ENCODE assay signal across 9 cellular contexts in genomic region chr6:5728726-5729434, GRCh38.
DNase-seq lines count a peak whose midpoint lies in the region; ATAC-seq, FAIRE-seq and TF ChIP-seq lines count a peak whose summit lies in the region.
"Had no signal": no experiment of that assay in that cellular context is flagged by ENCODE, and none has a peak within 500 bp of the region (broad histone marks: within the 10 kb centered on the region; RNA-seq: fewer than 3 reads in every experiment).

No MANE protein-coding gene starts in this region.

- no peaks in the 10 kb centered on the region for H3K27me3 ChIP-seq in bronchial epithelial cell (ENCODE audit: control insufficient read depth, insufficient read depth, low read length)
- H3K27me3 ChIP-seq in osteoblast (ENCODE audit: insufficient read depth, low read length): no peaks in the 10 kb centered on the region

- peak; percentile 50 for DNase-seq in HCEC 1CT
- DNase-seq in NCI-H2107 treated with DMSO at 0.1 percent for 48 hours (lab: John Stamatoyannopoulos, UW; ENCODE audit: unreplicated experiment): peak; percentile 60
- peak; percentile 94 for DNase-seq in bronchial epithelial cell (ENCODE audit: low read depth)
- DNase-seq in osteoblast (ENCODE audit: insufficient read length, low spot score, missing footprints): peak; percentile 76
- no peak for DNase-seq in iPS-NIHi7 (ENCODE audit: extremely low spot score)
- DNase-seq: caudate nucleus, nucleus accumbens had no signal

- no peaks in the 10 kb centered on the region for H3K79me2 ChIP-seq in osteoblast (ENCODE audit: insufficient read depth, low read length)

- no peak overlapping the region for H2AFZ ChIP-seq in osteoblast (ENCODE audit: low read length)

- no peaks in the 10 kb centered on the region for H3K9me3 ChIP-seq in osteoblast (ENCODE audit: low read depth, low read length)

- ATAC-seq in HG03571 (IDR thresholded peaks at IDR 0.05; ENCODE audit: unreplicated experiment) (no peak), GM21528 (IDR thresholded peaks at IDR 0.05; ENCODE audit: low FRiP score, unreplicated experiment) (no peak)

- H3K36me3 ChIP-seq in bronchial epithelial cell (ENCODE audit: control insufficient read depth, insufficient read depth, low read length) (no peaks in the 10 kb centered on the region), osteoblast (ENCODE audit: insufficient read depth, low read length) (no peaks in the 10 kb centered on the region)

- H3K4me3 ChIP-seq in bronchial epithelial cell (ENCODE audit: low read depth, low read length) (no peak overlapping the region), osteoblast (ENCODE audit: insufficient read depth, low read length) (no peak overlapping the region)

- H3K4me2 ChIP-seq in osteoblast (ENCODE audit: insufficient read depth, low read length): no peak overlapping the region

- H4K20me1 ChIP-seq in osteoblast (ENCODE audit: insufficient read depth, low read length): no peaks in the 10 kb centered on the region

- peaks cover 3% of the 10 kb centered on the region for H3K4me1 ChIP-seq in osteoblast (ENCODE audit: insufficient read depth, low read length)

- no peak overlapping the region for H3K27ac ChIP-seq in osteoblast (ENCODE audit: low read depth, low read length)

- TF ChIP-seq CTCF in bronchial epithelial cell (IDR thresholded peaks at IDR 0.05; ENCODE audit: insufficient read depth, low read length, severe bottlenecking) (no peak), osteoblast (IDR thresholded peaks at IDR 0.05; ENCODE audit: extremely low read depth, low read depth, low read length) (no peak)

- FAIRE-seq in bronchial epithelial cell (lab: Jason Lieb, UNC): no peak
